ENCODE assay signal across 8 cellular contexts in genomic region chr9:19230356-19231125, GRCh38. TPM values are rescaled to one million over a fixed set of nuclear protein-coding genes. Genes with fewer than 3 reads are reported as not detected.
DNase-seq lines count a peak whose midpoint lies in the region; TF ChIP-seq lines count a peak whose summit lies in the region.

TSS of gene DENND4C (plus strand) at chr9:19230693. CDS start at chr9:19276175, 45,482 bp downstream.

- H3K14ac ChIP-seq in H9 (ENCODE audit: insufficient read depth, low read length): peak within 1 kb of the TSS; percentile 89

- in situ Hi-C loops in SK-MEL-5 (cut with HindIII; ENCODE audit: low pct_unique_long_range_greater_than_20kb, low sequenced_read_pairs): no loop called here

- H3K4me3 Mint-ChIP-seq in H9: no peak within 1 kb of the TSS; a peak in 3 of 5 replicates
- peak within 1 kb of the TSS; percentile 67 for H3K4me3 Mint-ChIP-seq in activated naive CD4-positive, alpha-beta T cell treated with anti-CD3 and anti-CD28 coated beads for 36 hours

- H3K36me3 Mint-ChIP-seq in H9 (ENCODE audit: insufficient read depth in 1 of 3, low read depth in 3 of 3): peaks cover 2 to 12% (median 2%) of the 10 kb centered on the region in 3 experiments; a peak in 2 of 7 replicates
- H3K36me3 Mint-ChIP-seq in activated naive CD4-positive, alpha-beta T cell treated with anti-CD3 and anti-CD28 coated beads for 36 hours (ENCODE audit: low read depth): no peaks in the 10 kb centered on the region

- no CpG with 5 or more reads among the region's 86 CpGs for WGBS in H9 (ENCODE audit: extremely low coverage, insufficient read length, low lambda C conversion rate)

- no peak within 1 kb of the TSS for H4K8ac ChIP-seq in H9 (replicated peaks; ENCODE audit: insufficient read length, low read depth, low read length)

- peak within 1 kb of the TSS; percentile 99 to 100 (median 100) for H3K27ac Mint-ChIP-seq in H9
- H3K27ac Mint-ChIP-seq in activated naive CD4-positive, alpha-beta T cell treated with anti-CD3 and anti-CD28 coated beads for 36 hours: no peak within 1 kb of the TSS

- H4K20me1 ChIP-seq in H9 (ENCODE audit: control insufficient read depth, insufficient read depth, insufficient read length): no peaks in the 10 kb centered on the region

- H3K4me3 ChIP-seq in MG63: peak within 1 kb of the TSS; percentile 100

- no peak within 1 kb of the TSS for H2BK15ac ChIP-seq in H9 (ENCODE audit: low read depth, low read length)

- H2BK20ac ChIP-seq in H9 (ENCODE audit: low read depth, low read length, poor library complexity, severe bottlenecking): no peak within 1 kb of the TSS

- no peak within 1 kb of the TSS for H3T11ph ChIP-seq in H9 (ENCODE audit: low read length)

- peaks cover 10 to 13% of the 10 kb centered on the region in 2 experiments for H3K4me1 Mint-ChIP-seq in H9
- peaks cover 15% of the 10 kb centered on the region for H3K4me1 Mint-ChIP-seq in activated naive CD4-positive, alpha-beta T cell treated with anti-CD3 and anti-CD28 coated beads for 36 hours (ENCODE audit: low read depth)

- H3K56ac ChIP-seq in H9 (ENCODE audit: insufficient read length, low read depth, low read length): no peak within 1 kb of the TSS

- H3K9ac ChIP-seq in H9 (ENCODE audit: extremely low read depth, insufficient read length, low read length): peak within 1 kb of the TSS; percentile 86

- H3K79me2 ChIP-seq in H9 (ENCODE audit: insufficient read depth, low read length): peaks cover 9% of the 10 kb centered on the region; the same call in 1 of the 2 replicates

- H3K36me3 ChIP-seq in MG63: no peaks in the 10 kb centered on the region

- no peaks in the 10 kb centered on the region for H3K27me3 Mint-ChIP-seq in H9 (ENCODE audit: low read depth)
- no peaks in the 10 kb centered on the region for H3K27me3 Mint-ChIP-seq in activated naive CD4-positive, alpha-beta T cell treated with anti-CD3 and anti-CD28 coated beads for 36 hours (ENCODE audit: low read depth)

- H3K27ac ChIP-seq in H9 (ENCODE audit: insufficient read length, low read depth, low read length) (peak within 1 kb of the TSS; percentile 74), temporal lobe (ENCODE audit: low read depth, low read length) (peak within 1 kb of the TSS; percentile 84)

- H3K9me3 Mint-ChIP-seq in H9: no peaks in the 10 kb centered on the region
- no peaks in the 10 kb centered on the region for H3K9me3 Mint-ChIP-seq in activated naive CD4-positive, alpha-beta T cell treated with anti-CD3 and anti-CD28 coated beads for 36 hours

- no peak within 1 kb of the TSS for H4K5ac ChIP-seq in H9 (ENCODE audit: insufficient read length, low read depth, low read length)

- H4K91ac ChIP-seq in H9 (ENCODE audit: insufficient read length, low read depth, low read length): no peak within 1 kb of the TSS

- no peak within 1 kb of the TSS; the same call in 1 of the 2 replicates for H3K4ac ChIP-seq in H9 (ENCODE audit: low read depth, low read length)

- CTCF ChIA-PET in activated naive CD4-positive, alpha-beta T cell treated with anti-CD3 and anti-CD28 coated beads for 36 hours (lab: Charles Lee): interaction anchor here (0.6 to 1.2 kb wide), 4 partner anchors 11 to 227 kb away, joined by 3 to 5 read pairs (median 4); partner anchors contain the start of gene RRAGA

- no peaks in the 10 kb centered on the region for H3K4me1 ChIP-seq in H9 (ENCODE audit: insufficient read depth, low read length)

- no peak within 1 kb of the TSS for H3K23ac ChIP-seq in H9 (ENCODE audit: insufficient read length, low read depth, low read length)

- no peak within 1 kb of the TSS for H2BK120ac ChIP-seq in H9 (ENCODE audit: low read depth, low read length, poor library complexity, severe bottlenecking)

- peak within 1 kb of the TSS; percentile 100 for H3K4me2 ChIP-seq in H9 (ENCODE audit: insufficient read depth, insufficient read length, low read length)

- H2BK12ac ChIP-seq in H9 (ENCODE audit: insufficient read length, low read depth, low read length): no peak within 1 kb of the TSS

- no peak within 1 kb of the TSS for H2AFZ ChIP-seq in H9 (ENCODE audit: low read length)

- intact Hi-C loops in activated naive CD4-positive, alpha-beta T cell treated with anti-CD3 and anti-CD28 coated beads for 36 hours (cut with micrococcal nuclease): loop anchor here (1.0 to 5.0 kb wide), 10 partner anchors 46 to 1457 kb away; partner anchors contain the start of genes HAUS6, PLIN2 and RPS6

- peaks cover 15% of the 10 kb centered on the region for H3K23me2 ChIP-seq in H9 (ENCODE audit: insufficient read length, low read depth, low read length, poor library complexity, severe bottlenecking)

- TF ChIP-seq CTCF in H9 (conservative IDR thresholded peaks at IDR 0.05): peak; percentile 24; the same call in 1 of the 3 replicates

- DNase-seq in GM04503 (ENCODE audit: low read depth) (peak; percentile 25), H9 (peak; percentile 93), MG63 (peak; percentile 91), SK-MEL-5 (ENCODE audit: low read depth, low spot score) (peak; percentile 81), globus pallidus (ENCODE audit: low spot score) (peak; percentile 88), occipital lobe (lab: John Stamatoyannopoulos, UW) (peak; percentile 87)
- peak; percentile 78 for DNase-seq in activated naive CD4-positive, alpha-beta T cell treated with anti-CD3 and anti-CD28 coated beads for 36 hours

- H3K18ac ChIP-seq in H9 (ENCODE audit: insufficient read length, low read depth, low read length): peak within 1 kb of the TSS; percentile 89

- H2AK5ac ChIP-seq in H9 (ENCODE audit: insufficient read length, low read length): no peak within 1 kb of the TSS

- no peaks in the 10 kb centered on the region for H3K9me3 ChIP-seq in H9 (ENCODE audit: control insufficient read depth, low read depth, low read length)
- no peaks in the 10 kb centered on the region for H3K9me3 ChIP-seq in MG63

- H3K79me1 ChIP-seq in H9 (ENCODE audit: insufficient read depth, low read depth, low read length, poor library complexity, severe bottlenecking): peaks cover 4% of the 10 kb centered on the region

- no peaks in the 10 kb centered on the region for H3K27me3 ChIP-seq in H9 (ENCODE audit: insufficient read depth, low read length)
- H3K27me3 ChIP-seq in MG63: no peaks in the 10 kb centered on the region

- H2BK5ac ChIP-seq in H9 (ENCODE audit: insufficient read length, low read length): peak within 1 kb of the TSS; percentile 32

RNA-seq across cellular contexts. Expression of gene DENND4C, which starts in this region (rescaled TPM):
- total RNA-seq in H9 (2021): 22.6 and 26.6 TPM in 2 replicates
- 26.6 and 26.8 TPM in 2 replicates for total RNA-seq in MG63 (2014; rRNA removed; shearing (Covaris generic); ENCODE audit: low replicate concordance)
- 25.0 and 25.7 TPM in 2 replicates for total RNA-seq in SK-MEL-5 (2014; rRNA removed; shearing (Covaris generic))
- polyA plus RNA-seq in SK-MEL-5 (2015; cell fraction: cytosol; rRNA removed): 11.7 and 15.7 TPM in 2 replicates
- 20.3 and 21.5 TPM in 2 replicates for polyA plus RNA-seq in SK-MEL-5 (2015; cell fraction: nucleus; rRNA removed)
- total RNA-seq in activated naive CD4-positive, alpha-beta T cell treated with anti-CD3 and anti-CD28 coated beads for 36 hours: 1 to 10 TPM; 8.7 to 9.0 TPM
- 118 TPM for total RNA-seq in occipital lobe
- total RNA-seq in temporal lobe: 76.7 TPM

Comparison
In these comparisons a context has a peak if more than half of its experiments do, and no peak if none do; other contexts are left out.
1. Peak in every context shown above with its lines: DNase-seq, H3K4me3 ChIP-seq and H3K27ac ChIP-seq.
2. DNase-seq: peak in every context shown above with its lines; median percentile 93 in H9; 91 in MG63; 88 in globus pallidus; 87 in occipital lobe; 81 in SK-MEL-5; 78 in activated naive CD4-positive, alpha-beta T cell treated with anti-CD3 and anti-CD28 coated beads for 36 hours; 25 in GM04503.